ENCODE assay signal across 1 cellular context in genomic region chr7:141012044-141012685, GRCh38.
A peak's percentile ranks its signal among the peaks of the same experiment; 100 is the strongest.
TF ChIP-seq lines count a peak whose summit lies in the region.

No MANE protein-coding gene starts in this region.

TF ChIP-seq in HepG2, 621 proteins besides CTCF, POLR2A, EP300 and RAD21 (continued from another document):
- TF ChIP-seq ZNF142 (CRISPR knock-in tag; IDR thresholded peaks at IDR 0.05) (no peak), ELF3 (CRISPR knock-in tag; IDR thresholded peaks at IDR 0.05) (0 out of 2 replicates have a peak, but pooled peaks have one; percentile 24), PCBP1 (IDR thresholded peaks at IDR 0.05; ENCODE audit: borderline replicate concordance, low read depth, low read length) (no peak), MTF1 (CRISPR knock-in tag; IDR thresholded peaks at IDR 0.05) (no peak), ZSCAN9 (CRISPR knock-in tag; IDR thresholded peaks at IDR 0.05; ENCODE audit: borderline replicate concordance) (no peak), ZNF362 (CRISPR knock-in tag; IDR thresholded peaks at IDR 0.05; ENCODE audit: borderline replicate concordance) (peak; percentile 90), STAG1 (CRISPR knock-in tag; IDR thresholded peaks at IDR 0.05) (peak; percentile 91), IRF2 (CRISPR knock-in tag; IDR thresholded peaks at IDR 0.05) (0 out of 2 replicates have a peak, but pooled peaks have one; percentile 43), KLF16 (CRISPR knock-in tag; IDR thresholded peaks at IDR 0.05) (peak in 1 of 2 experiments; percentile 61; a peak in 1 of 4 replicates), SAP130 (CRISPR knock-in tag; IDR thresholded peaks at IDR 0.05; ENCODE audit: low read depth) (0 out of 2 replicates have a peak, but pooled peaks have one; percentile 20), HMGA1 (CRISPR knock-in tag; conservative IDR thresholded peaks at IDR 0.05) (no peak), SMC3 (IDR thresholded peaks at IDR 0.05; ENCODE audit: low read length) (peak; percentile 93), ZNF574 (CRISPR knock-in tag; IDR thresholded peaks at IDR 0.05) (peak; percentile 69; the same call in 1 of the 2 replicates)
